Comparison of ENCODE assay signal across 31 cellular contexts in genomic region chr2:201928363-201928762, GRCh38.
"Had no signal": no experiment of that assay in that cellular context is flagged by ENCODE, and none has a peak within 500 bp of the region (broad histone marks: within the 10 kb centered on the region; RNA-seq: fewer than 3 reads in every experiment).

No MANE protein-coding gene starts in this region.

- DNase-seq: activated B cell treated with CpG ODN at 0.5 μM for 24 hours; activated CD4-positive, alpha-beta memory T cell treated with anti-CD3 and anti-CD28 coated beads for 36 hours; activated CD4-positive, alpha-beta T cell treated with anti-CD3 and anti-CD28 coated beads for 4 hours; activated CD4-positive, alpha-beta T cell treated with anti-CD3 and anti-CD28 coated beads, Interleukin-2, amount 10 ng/mL, durations not matched to agents 24 days and 14 days; activated CD4-positive, alpha-beta T cell treated with anti-CD3 and anti-CD28 coated beads, Interleukin-2, amount 50 U/mL, for 1 hour; activated CD4-positive, alpha-beta T cell treated with anti-CD3 and anti-CD28 coated beads, Interleukin-2, amount 50 U/mL, for 4 hours; activated CD4-positive, CD25-positive, alpha-beta regulatory T cell treated with anti-CD3 and anti-CD28 coated beads, Interleukin-2, amount 50 U/mL, for 72 hours; activated CD8-positive, alpha-beta memory T cell treated with anti-CD3 and anti-CD28 coated beads, Interleukin-2, amount 50 U/mL, for 4 hours; activated CD8-positive, alpha-beta T cell treated with anti-CD3 and anti-CD28 coated beads for 36 hours; activated effector memory CD4-positive, alpha-beta T cell treated with Interleukin-2 at 50 U/mL for 16 hours; activated gamma-delta T cell; activated naive CD4-positive, alpha-beta T cell treated with anti-CD3 and anti-CD28 coated beads, Interleukin-2, amount 10 ng/mL, durations not matched to agents 7 days and 5 days; activated naive CD4-positive, alpha-beta T cell treated with Interleukin-2 at 50 U/mL for 16 hours; activated naive CD8-positive, alpha-beta T cell treated with anti-CD3 and anti-CD28 coated beads for 36 hours; activated T-cell treated with anti-CD3 and anti-CD28 coated beads, Interleukin-2, amount 50 U/mL, for 24 hours; activated T-cell treated with anti-CD3 and anti-CD28 coated beads, Interleukin-2, amount 50 U/mL, for 48 hours; adrenal gland; amniotic stem cell; aorta; body of pancreas; brain microvascular endothelial cell; central memory CD4-positive, alpha-beta T cell; T-helper 1 cell; T-helper 2 cell; T-helper 9 cell had no signal

- ATAC-seq: activated CD8-positive, alpha-beta T cell treated with anti-CD3 and anti-CD28 coated beads for 36 hours; body of pancreas had no signal

- H3K27ac ChIP-seq: adrenal gland, body of pancreas, brain microvascular endothelial cell, breast epithelium, VCaP had no signal

- H3K4me3 ChIP-seq: adrenal gland, body of pancreas, breast epithelium had no signal

- H3K27me3 ChIP-seq: adrenal gland, body of pancreas, brain microvascular endothelial cell, breast epithelium had no signal

- H3K9me3 ChIP-seq: adrenal gland, body of pancreas, breast epithelium had no signal

- H3K36me3 ChIP-seq: adrenal gland, brain microvascular endothelial cell, breast epithelium had no signal

- H3K9me3 Mint-ChIP-seq: activated B cell treated with CpG ODN at 0.5 μM for 24 hours; activated CD4-positive, alpha-beta memory T cell treated with anti-CD3 and anti-CD28 coated beads for 36 hours; activated CD4-positive, alpha-beta T cell treated with anti-CD3 and anti-CD28 coated beads, Interleukin-2, amount 10 ng/mL, durations not matched to agents 24 days and 14 days; activated CD8-positive, alpha-beta T cell treated with anti-CD3 and anti-CD28 coated beads for 36 hours; activated naive CD4-positive, alpha-beta T cell treated with anti-CD3 and anti-CD28 coated beads, Interleukin-2, amount 10 ng/mL, durations not matched to agents 7 days and 5 days; activated naive CD4-positive, alpha-beta T cell treated with anti-CD3 and anti-CD28 coated beads, Interleukin-2, amount 50 U/mL, for 24 hours; activated naive CD8-positive, alpha-beta T cell treated with anti-CD3 and anti-CD28 coated beads for 36 hours; activated T-cell treated with anti-CD3 and anti-CD28 coated beads, Interleukin-2, amount 50 U/mL, for 24 hours; activated T-helper 2 cell treated with anti-CD3 and anti-CD28 coated beads, Interferon-gamma antibody, Interleukin-2, Interleukin-4, amounts not matched to agents 10 μg/mL and 5 μg/mL and 100 μg/mL, durations not matched to agents 14 hours and 24 hours and 36 hours; T-helper 1 cell treated with Interleukin-12 subunit alpha and Interleukin-12 subunit beta and Interleukin-4 antibody, amounts not matched to agents 30 μg/mL and 1 μg/mL, for 36 hours; T-helper 2 cell treated with Interferon-gamma antibody and Interleukin-4, amounts not matched to agents 5 μg/mL and 100 μg/mL, for 36 hours had no signal

- H3K4me3 Mint-ChIP-seq: activated B cell treated with CpG ODN at 0.5 μM for 24 hours; activated CD4-positive, alpha-beta memory T cell treated with anti-CD3 and anti-CD28 coated beads for 36 hours; activated CD4-positive, alpha-beta T cell treated with anti-CD3 and anti-CD28 coated beads, Interleukin-2, amount 10 ng/mL, durations not matched to agents 24 days and 14 days; activated CD8-positive, alpha-beta T cell treated with anti-CD3 and anti-CD28 coated beads for 36 hours; activated naive CD4-positive, alpha-beta T cell treated with anti-CD3 and anti-CD28 coated beads, Interleukin-2, amount 10 ng/mL, durations not matched to agents 7 days and 5 days; activated naive CD4-positive, alpha-beta T cell treated with anti-CD3 and anti-CD28 coated beads, Interleukin-2, amount 50 U/mL, for 24 hours; activated naive CD8-positive, alpha-beta T cell treated with anti-CD3 and anti-CD28 coated beads for 36 hours; activated T-cell treated with anti-CD3 and anti-CD28 coated beads, Interleukin-2, amount 50 U/mL, for 24 hours; T-helper 1 cell treated with Interleukin-12 subunit alpha and Interleukin-12 subunit beta and Interleukin-4 antibody, amounts not matched to agents 30 μg/mL and 1 μg/mL, for 36 hours; T-helper 2 cell treated with Interferon-gamma antibody and Interleukin-4, amounts not matched to agents 5 μg/mL and 100 μg/mL, for 36 hours had no signal

- H3K4me1 ChIP-seq: adrenal gland, body of pancreas, breast epithelium had no signal

- H3K36me3 Mint-ChIP-seq: activated CD4-positive, alpha-beta memory T cell treated with anti-CD3 and anti-CD28 coated beads for 36 hours; activated naive CD4-positive, alpha-beta T cell treated with anti-CD3 and anti-CD28 coated beads, Interleukin-2, amount 10 ng/mL, durations not matched to agents 7 days and 5 days; activated naive CD4-positive, alpha-beta T cell treated with anti-CD3 and anti-CD28 coated beads, Interleukin-2, amount 50 U/mL, for 24 hours; activated naive CD8-positive, alpha-beta T cell treated with anti-CD3 and anti-CD28 coated beads for 36 hours had no signal

- H3K4me1 Mint-ChIP-seq: activated B cell treated with CpG ODN at 0.5 μM for 24 hours; activated CD4-positive, alpha-beta T cell treated with anti-CD3 and anti-CD28 coated beads, Interleukin-2, amount 10 ng/mL, durations not matched to agents 24 days and 14 days; activated naive CD4-positive, alpha-beta T cell treated with anti-CD3 and anti-CD28 coated beads, Interleukin-2, amount 10 ng/mL, durations not matched to agents 7 days and 5 days; activated naive CD4-positive, alpha-beta T cell treated with anti-CD3 and anti-CD28 coated beads, Interleukin-2, amount 50 U/mL, for 24 hours; activated naive CD8-positive, alpha-beta T cell treated with anti-CD3 and anti-CD28 coated beads for 36 hours had no signal

- H3K27ac Mint-ChIP-seq: activated B cell treated with CpG ODN at 0.5 μM for 24 hours; activated CD4-positive, alpha-beta memory T cell treated with anti-CD3 and anti-CD28 coated beads for 36 hours; activated CD4-positive, alpha-beta T cell treated with anti-CD3 and anti-CD28 coated beads, Interleukin-2, amount 10 ng/mL, durations not matched to agents 24 days and 14 days; activated CD8-positive, alpha-beta T cell treated with anti-CD3 and anti-CD28 coated beads for 36 hours; activated naive CD4-positive, alpha-beta T cell treated with anti-CD3 and anti-CD28 coated beads, Interleukin-2, amount 10 ng/mL, durations not matched to agents 7 days and 5 days; activated naive CD4-positive, alpha-beta T cell treated with anti-CD3 and anti-CD28 coated beads, Interleukin-2, amount 50 U/mL, for 24 hours; activated naive CD8-positive, alpha-beta T cell treated with anti-CD3 and anti-CD28 coated beads for 36 hours; activated T-cell treated with anti-CD3 and anti-CD28 coated beads, Interleukin-2, amount 50 U/mL, for 24 hours; activated T-helper 2 cell treated with anti-CD3 and anti-CD28 coated beads, Interferon-gamma antibody, Interleukin-2, Interleukin-4, amounts not matched to agents 10 μg/mL and 5 μg/mL and 100 μg/mL, durations not matched to agents 14 hours and 24 hours and 36 hours; T-helper 1 cell treated with Interleukin-12 subunit alpha and Interleukin-12 subunit beta and Interleukin-4 antibody, amounts not matched to agents 30 μg/mL and 1 μg/mL, for 36 hours; T-helper 2 cell treated with Interferon-gamma antibody and Interleukin-4, amounts not matched to agents 5 μg/mL and 100 μg/mL, for 36 hours had no signal
